In the genomic region with DNA sequence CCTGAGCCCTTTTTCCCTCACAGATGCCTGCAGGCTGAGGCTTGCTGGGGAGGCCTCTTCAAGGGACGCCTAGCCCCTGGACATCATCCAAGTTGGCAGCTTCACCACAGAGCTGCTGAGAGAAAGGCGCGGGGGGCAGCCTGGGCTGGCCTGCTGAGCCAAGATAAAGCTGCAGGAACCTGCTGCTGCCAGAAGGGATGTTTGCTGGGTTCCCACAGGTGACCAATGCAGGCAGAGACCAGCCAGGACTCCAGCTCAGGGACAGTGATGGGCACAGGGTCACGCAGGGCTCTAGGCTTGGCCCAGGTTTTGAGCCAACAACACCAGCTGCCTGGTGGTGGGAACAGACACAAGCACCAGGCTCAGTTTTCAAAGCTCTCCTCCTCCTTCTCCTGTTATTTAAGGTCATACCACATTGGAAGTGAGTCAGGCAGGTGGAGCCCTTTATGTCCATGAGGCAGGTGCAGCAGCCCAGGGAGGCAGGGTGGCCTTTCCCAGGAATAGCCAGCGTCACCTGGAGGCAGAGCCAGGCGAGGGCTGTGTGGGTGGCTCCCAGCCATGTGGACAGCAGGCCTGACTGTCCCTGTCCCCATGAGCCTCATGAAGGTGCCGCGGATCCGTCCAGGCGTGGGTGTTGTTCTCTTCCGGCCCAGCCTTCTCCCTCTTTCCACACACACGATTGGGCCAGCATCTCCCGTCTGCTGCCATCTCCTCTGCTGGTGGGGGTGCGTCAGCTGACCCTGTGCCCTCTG, we compare ENCODE assay signal across 9 cellular contexts.
DNase-seq lines count a peak whose midpoint lies in the region; ATAC-seq and TF ChIP-seq lines count a peak whose summit lies in the region.
"Had no signal": no experiment of that assay in that cellular context is flagged by ENCODE, and none has a peak within 500 bp of the region (broad histone marks: within the 10 kb centered on the region; RNA-seq: fewer than 3 reads in every experiment).

No MANE protein-coding gene starts in this region.

- H3K9me3 ChIP-seq in upper lobe of right lung: no peaks in the 10 kb centered on the region

- H3K27ac ChIP-seq in upper lobe of right lung: no peak overlapping the region

- H3K36me3 ChIP-seq in upper lobe of right lung: no peaks in the 10 kb centered on the region

- TF ChIP-seq CTCF in upper lobe of right lung (IDR thresholded peaks at IDR 0.05): no peak

- intact Hi-C loops in left ventricle myocardium superior (cut with micrococcal nuclease): no loop called here
- intact Hi-C loops in upper lobe of right lung (cut with DNase I): no loop called here

- ATAC-seq in left ventricle myocardium superior (peak; percentile 77), upper lobe of right lung (no peak), HG03442 (IDR thresholded peaks at IDR 0.05; ENCODE audit: unreplicated experiment) (no peak)
- ATAC-seq: activated naive CD8-positive, alpha-beta T cell treated with anti-CD3 and anti-CD28 coated beads, Interleukin-2, amount 50 U/mL, for 24 hours had no signal

- peak; percentile 33 for DNase-seq in NCI-H82 (lab: John Stamatoyannopoulos, UW)
- DNase-seq in NCI-H82 treated with DMSO at 0.1 percent for 48 hours (lab: John Stamatoyannopoulos, UW; ENCODE audit: unreplicated experiment): no peak
- DNase-seq in SHP77 (lab: John Stamatoyannopoulos, UW): peak; percentile 99
- DNase-seq in left ventricle myocardium superior: peak; percentile 79
- peak; percentile 62 for DNase-seq in upper lobe of right lung
- DNase-seq in inferior parietal cortex (ENCODE audit: extremely low spot score): no peak
- DNase-seq in foreskin melanocyte: no peak
- DNase-seq: activated naive CD8-positive, alpha-beta T cell treated with anti-CD3 and anti-CD28 coated beads, Interleukin-2, amount 50 U/mL, for 24 hours had no signal

- H3K27me3 ChIP-seq in upper lobe of right lung: no peaks in the 10 kb centered on the region

- no peaks in the 10 kb centered on the region for H3K4me1 ChIP-seq in upper lobe of right lung

- no peak overlapping the region for H3K4me3 ChIP-seq in upper lobe of right lung

Comparison
In these comparisons a context has a peak if more than half of its experiments do, and no peak if none do; other contexts are left out.
1. DNase-seq: peak in NCI-H82 (single experiment), SHP77 (2 of 2), left ventricle myocardium superior (single experiment) and upper lobe of right lung (single experiment); none in NCI-H82 treated with DMSO at 0.1 percent for 48 hours (single experiment), inferior parietal cortex (single experiment) and foreskin melanocyte (single experiment).